ENCODE assay signal across 1 cellular context in the genomic region with DNA sequence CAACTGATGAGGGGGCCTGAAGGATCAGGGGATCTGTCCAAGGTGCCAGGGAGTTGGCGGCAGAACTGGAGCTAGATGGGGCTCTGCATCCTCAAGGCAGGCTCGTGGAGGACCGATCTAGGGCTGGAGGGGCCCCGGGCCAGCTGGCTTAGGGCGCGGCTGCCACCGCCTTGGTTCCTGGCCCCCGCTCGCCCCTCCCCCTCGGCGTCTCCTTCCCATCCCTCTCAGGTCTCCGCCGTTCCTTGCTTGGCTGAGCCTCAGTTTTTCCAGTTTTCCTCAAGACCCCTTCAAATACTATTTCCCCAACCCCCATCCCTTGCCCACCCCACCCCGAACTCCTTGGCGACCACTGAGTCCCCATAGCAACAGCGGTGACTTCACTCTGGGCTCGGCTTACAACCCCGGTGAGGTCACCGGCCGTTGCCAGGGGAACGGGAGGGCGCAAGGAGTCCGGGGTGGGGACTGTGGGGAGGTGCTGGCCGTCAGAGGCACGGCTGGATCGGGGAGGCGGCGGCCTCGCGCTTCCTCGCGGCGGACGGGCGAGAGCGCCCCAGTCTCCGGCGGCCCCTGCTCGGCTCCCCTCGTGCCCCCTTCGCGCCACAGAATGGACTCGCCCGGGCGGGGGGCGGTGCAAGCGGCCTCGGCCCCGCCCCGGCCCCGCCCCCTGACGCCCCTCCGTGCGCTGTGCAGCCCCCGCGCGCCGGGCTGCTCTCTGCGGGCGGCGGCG.
TF ChIP-seq lines count a peak whose summit lies in the region.

No MANE protein-coding gene starts in this region.

TF ChIP-seq in H1, 55 proteins besides CTCF, POLR2A, EP300 and RAD21:
- TF ChIP-seq JUN (IDR thresholded peaks at IDR 0.05; ENCODE audit: low read depth, low read length) (peak; percentile 92), JUND (IDR thresholded peaks at IDR 0.05; ENCODE audit: low read length) (peak; percentile 95), SIX5 (IDR thresholded peaks at IDR 0.05; ENCODE audit: low read depth, low read length) (peak; percentile 25; the same call in 1 of the 2 replicates), TCF12 (IDR thresholded peaks at IDR 0.05; ENCODE audit: low read depth, low read length) (no peak), SRF (IDR thresholded peaks at IDR 0.05; ENCODE audit: low read depth, low read length) (peak; percentile 31; the same call in 1 of the 2 replicates), HDAC6 (IDR thresholded peaks at IDR 0.05; ENCODE audit: low read depth, low read length) (no peak), CBX8 (IDR thresholded peaks at IDR 0.05; ENCODE audit: borderline replicate concordance, low read depth, low read length) (no peak), SIN3A (conservative IDR thresholded peaks at IDR 0.05 in 1 of 2, IDR thresholded peaks at IDR 0.05 in 1 of 2; ENCODE audit: low read depth in 1 of 2, low read length in 2 of 2) (peak; percentile 96 to 98), RBBP5 (IDR thresholded peaks at IDR 0.05; ENCODE audit: borderline replicate concordance, low read depth, low read length) (0 out of 2 replicates have a peak, but pooled peaks have one; percentile 9), SAP30 (IDR thresholded peaks at IDR 0.05; ENCODE audit: insufficient read depth, insufficient replicate concordance, low read length) (peak; percentile 92), TBP (IDR thresholded peaks at IDR 0.05; ENCODE audit: low read depth, low read length) (no peak), CREB1 (IDR thresholded peaks at IDR 0.05) (peak; percentile 83), SP1 (IDR thresholded peaks at IDR 0.05; ENCODE audit: low read depth, low read length) (peak; percentile 70), HDAC2 (IDR thresholded peaks at IDR 0.05; ENCODE audit: borderline replicate concordance in 1 of 2, low read depth in 2 of 2, low read length in 2 of 2) (peak; percentile 77 to 90; a peak in 2 of 4 replicates), ASH2L (IDR thresholded peaks at IDR 0.05; ENCODE audit: low read length) (no peak), CHD1 (IDR thresholded peaks at IDR 0.05; ENCODE audit: low read depth, low read length) (peak; percentile 88), CEBPB (IDR thresholded peaks at IDR 0.05; ENCODE audit: low read depth, low read length) (0 out of 2 replicates have a peak, but pooled peaks have one; percentile 37), KDM4A (IDR thresholded peaks at IDR 0.05; ENCODE audit: low read depth, low read length, severe bottlenecking) (peak; percentile 53), CTBP2 (IDR thresholded peaks at IDR 0.05; ENCODE audit: borderline replicate concordance, insufficient read depth, insufficient read length, low read length) (peak; percentile 63)
- TF ChIP-seq, protein P1, sequence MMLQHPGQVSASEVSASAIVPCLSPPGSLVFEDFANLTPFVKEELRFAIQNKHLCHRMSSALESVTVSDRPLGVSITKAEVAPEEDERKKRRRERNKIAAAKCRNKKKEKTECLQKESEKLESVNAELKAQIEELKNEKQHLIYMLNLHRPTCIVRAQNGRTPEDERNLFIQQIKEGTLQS (IDR thresholded peaks at IDR 0.05; ENCODE audit: insufficient read depth, low read depth, low read length) = peak; percentile 73
- TF ChIP-seq, protein P2, sequence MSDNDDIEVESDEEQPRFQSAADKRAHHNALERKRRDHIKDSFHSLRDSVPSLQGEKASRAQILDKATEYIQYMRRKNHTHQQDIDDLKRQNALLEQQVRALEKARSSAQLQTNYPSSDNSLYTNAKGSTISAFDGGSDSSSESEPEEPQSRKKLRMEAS (IDR thresholded peaks at IDR 0.05) = peak; percentile 42
